In the genomic region with DNA sequence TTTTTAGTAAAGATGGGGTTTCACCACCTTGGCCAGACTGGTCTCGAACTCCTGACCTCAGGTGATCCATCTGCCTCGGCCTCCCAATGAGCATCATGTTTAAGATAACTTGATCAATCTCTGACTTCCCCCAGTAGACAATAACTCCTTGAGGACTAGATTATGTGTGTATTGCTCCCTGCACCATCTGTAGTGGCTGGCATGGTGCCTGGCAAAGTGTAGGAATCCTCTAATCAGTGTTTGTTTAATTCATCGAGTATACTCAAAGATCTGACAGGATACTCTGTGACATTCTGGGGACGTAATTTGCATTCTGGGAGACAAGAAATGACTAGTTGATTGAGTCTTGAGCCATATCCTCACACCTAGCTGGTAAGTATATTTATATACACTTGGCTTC, we compare ENCODE assay signal across 15 cellular contexts.
DNase-seq lines count a peak whose midpoint lies in the region; ATAC-seq, FAIRE-seq and TF ChIP-seq lines count a peak whose summit lies in the region.
"Had no signal": no experiment of that assay in that cellular context is flagged by ENCODE, and none has a peak within 500 bp of the region (broad histone marks: within the 10 kb centered on the region; RNA-seq: fewer than 3 reads in every experiment).

No MANE protein-coding gene starts in this region.

- H3K27ac ChIP-seq in astrocyte (ENCODE audit: low read depth, low read length) (peak overlapping the region; percentile 9), foreskin keratinocyte (peak overlapping the region; percentile 73), stomach (no peak overlapping the region)
- H3K27ac ChIP-seq: 22Rv1, BLaER1 had no signal

- no peak for ATAC-seq in foreskin keratinocyte
- ATAC-seq: GM12878 had no signal

- peaks cover 6% of the 10 kb centered on the region for H3K9me3 Mint-ChIP-seq in astrocyte (ENCODE audit: unreplicated experiment)

- 44 to 70% (median 57%) methylated on average over 4 of the region's 4 CpGs for WGBS in stomach, 5 donors

- H3K36me3 ChIP-seq in astrocyte (ENCODE audit: insufficient read depth, low read length) (no peaks in the 10 kb centered on the region), stomach (no peaks in the 10 kb centered on the region)
- H3K36me3 ChIP-seq: BLaER1, HAP-1 had no signal

- H3K4me2 ChIP-seq in astrocyte (ENCODE audit: low read length), result no peak overlapping the region
- H3K4me2 ChIP-seq: BLaER1 had no signal

- H3K4me1 ChIP-seq in astrocyte (ENCODE audit: insufficient read depth, low read length) (peaks cover 17% of the 10 kb centered on the region), foreskin keratinocyte (peaks cover 19% of the 10 kb centered on the region), stomach (no peaks in the 10 kb centered on the region)
- H3K4me1 ChIP-seq: BLaER1, Caco-2, HAP-1 had no signal

- DNase-seq in DMS 273 (lab: John Stamatoyannopoulos, UW; ENCODE audit: unreplicated experiment), result peak; percentile 18
- no peak for DNase-seq in DMS 273 treated with DMSO at 0.1 percent for 48 hours (lab: John Stamatoyannopoulos, UW)
- DNase-seq in NCI-H2029 (lab: John Stamatoyannopoulos, UW), result peak; percentile 70
- DNase-seq in astrocyte (ENCODE audit: low read depth), result no peak
- DNase-seq in foreskin keratinocyte, result no peak
- DNase-seq in UCSD-AML1 (lab: John Stamatoyannopoulos, UW; ENCODE audit: unreplicated experiment), result no peak
- DNase-seq in kidney glomerular epithelial cell (lab: John Stamatoyannopoulos, UW), result no peak
- no peak for DNase-seq in stomach
- DNase-seq: Caco-2; CD8-positive, alpha-beta memory T cell had no signal

- H3K9ac ChIP-seq in astrocyte (ENCODE audit: low read length), result no peak overlapping the region
- H3K9ac ChIP-seq: BLaER1 had no signal

- no peak for TF ChIP-seq POLR2A in stomach (IDR thresholded peaks at IDR 0.05)

- no peak for TF ChIP-seq EP300 in stomach (IDR thresholded peaks at IDR 0.05)

- no peaks in the 10 kb centered on the region for H3K27me3 Mint-ChIP-seq in astrocyte (ENCODE audit: low read depth, unreplicated experiment)

- no peak for FAIRE-seq in astrocyte (lab: Jason Lieb, UNC)
- FAIRE-seq: GM12878, H1 had no signal

- H3K4me3 ChIP-seq in astrocyte (ENCODE audit: insufficient read depth, low read depth, low read length) (no peak overlapping the region), stomach (no peak overlapping the region)
- H3K4me3 ChIP-seq: BLaER1, GM12878, HAP-1 had no signal

- H4K20me1 ChIP-seq in astrocyte (ENCODE audit: insufficient read depth, low read length), result no peaks in the 10 kb centered on the region
- H4K20me1 ChIP-seq: BLaER1 had no signal

- H3K9me3 ChIP-seq in astrocyte (ENCODE audit: insufficient read depth, low read depth, low read length) (no peaks in the 10 kb centered on the region), stomach (no peaks in the 10 kb centered on the region)
- H3K9me3 ChIP-seq: BLaER1, Caco-2, HAP-1 had no signal

- H2AFZ ChIP-seq in astrocyte (ENCODE audit: low read depth, low read length), result no peak overlapping the region

- H3K36me3 Mint-ChIP-seq in astrocyte (ENCODE audit: low read depth, unreplicated experiment), result no peaks in the 10 kb centered on the region
- H3K36me3 Mint-ChIP-seq: CD8-positive, alpha-beta memory T cell had no signal

- H3K27me3 ChIP-seq in astrocyte (ENCODE audit: insufficient read depth, low read length) (no peaks in the 10 kb centered on the region), foreskin keratinocyte (no peaks in the 10 kb centered on the region), stomach (peaks cover 0 to 23% (median 0%) of the 10 kb centered on the region in 3 donors)
- H3K27me3 ChIP-seq: BLaER1 had no signal

- H3K27ac Mint-ChIP-seq in astrocyte (ENCODE audit: unreplicated experiment), result no peak overlapping the region
- H3K27ac Mint-ChIP-seq: CD8-positive, alpha-beta memory T cell had no signal

- intact Hi-C loops in stomach (cut with DNase I; ENCODE audit: low total_unique reads), result no loop called here

- H3K4me3 Mint-ChIP-seq in astrocyte (ENCODE audit: unreplicated experiment), result no peak overlapping the region
- H3K4me3 Mint-ChIP-seq: CD8-positive, alpha-beta memory T cell had no signal

- H3K4me1 Mint-ChIP-seq in astrocyte (ENCODE audit: low read depth, unreplicated experiment), result no peaks in the 10 kb centered on the region
- H3K4me1 Mint-ChIP-seq: CD8-positive, alpha-beta memory T cell had no signal

- TF ChIP-seq CTCF in astrocyte (IDR thresholded peaks at IDR 0.05; ENCODE audit: insufficient read depth, low read depth, low read length) (no peak), foreskin keratinocyte (conservative IDR thresholded peaks at IDR 0.05) (no peak), stomach (IDR thresholded peaks at IDR 0.05) (no peak)

- H3K79me2 ChIP-seq in astrocyte (ENCODE audit: insufficient read depth, low read length), result no peaks in the 10 kb centered on the region

Comparison
In these comparisons a context has a peak if more than half of its experiments do, and no peak if none do; other contexts are left out.
1. DNase-seq: peak in DMS 273 (single experiment) and NCI-H2029 (single experiment); none in DMS 273 treated with DMSO at 0.1 percent for 48 hours (single experiment), astrocyte (single experiment), foreskin keratinocyte (0 of 2), UCSD-AML1 (single experiment), kidney glomerular epithelial cell (single experiment) and stomach (single experiment).
2. H3K27ac ChIP-seq: peak in astrocyte (single experiment) and foreskin keratinocyte (single experiment); none in stomach (0 of 5).